In the genomic region with DNA sequence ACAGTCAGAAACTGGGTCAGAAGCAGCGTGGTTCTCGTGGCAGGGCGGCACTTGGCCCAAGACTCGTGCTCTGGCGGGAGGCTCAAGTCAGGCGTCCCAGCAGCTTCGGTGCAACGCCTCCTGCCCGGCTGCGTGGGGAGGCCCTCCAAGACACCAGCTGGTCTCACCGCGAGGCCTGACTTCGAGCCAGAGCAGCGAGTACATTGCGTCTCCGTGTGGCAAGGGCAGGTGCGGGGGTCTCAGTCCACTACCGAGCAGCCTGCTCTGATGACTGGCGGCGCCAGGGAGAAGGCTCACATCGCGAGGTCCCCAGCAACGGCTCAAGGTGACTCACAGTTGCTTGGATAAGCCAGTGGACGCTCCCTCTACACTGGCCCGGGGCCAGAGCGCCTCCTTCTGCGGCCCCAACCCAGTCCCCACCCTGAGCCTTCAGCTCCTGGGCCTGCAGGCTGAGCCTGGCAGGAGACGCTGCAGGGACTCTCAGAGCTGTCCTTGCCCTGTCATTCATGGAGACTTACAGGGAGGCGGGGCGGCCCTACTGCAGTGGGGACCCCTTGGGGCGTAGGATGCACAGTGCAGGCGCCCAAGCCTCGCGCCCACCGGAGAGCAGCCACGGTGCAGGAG, we compare ENCODE assay signal across 1 cellular context.
TF ChIP-seq lines count a peak whose summit lies in the region.

No MANE protein-coding gene starts in this region.

TF ChIP-seq in HCT116, 20 proteins besides CTCF, POLR2A, EP300 and RAD21:
- TF ChIP-seq, protein P1, sequence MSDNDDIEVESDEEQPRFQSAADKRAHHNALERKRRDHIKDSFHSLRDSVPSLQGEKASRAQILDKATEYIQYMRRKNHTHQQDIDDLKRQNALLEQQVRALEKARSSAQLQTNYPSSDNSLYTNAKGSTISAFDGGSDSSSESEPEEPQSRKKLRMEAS (IDR thresholded peaks at IDR 0.05), result no peak
- TF ChIP-seq EZH2phosphoT487 (IDR thresholded peaks at IDR 0.05; ENCODE audit: borderline replicate concordance) (no peak), SRF (IDR thresholded peaks at IDR 0.05; ENCODE audit: low read depth) (no peak), YY1 (IDR thresholded peaks at IDR 0.05; ENCODE audit: extremely low read depth, insufficient replicate concordance, low read depth, low read length) (no peak), TCF7L2 (IDR thresholded peaks at IDR 0.05; ENCODE audit: borderline replicate concordance, extremely low read depth, insufficient read depth, insufficient read length) (no peak)
TF ChIP-seq in HCT116: peak in this region for 0.
